Comparison of ENCODE assay signal across 11 cellular contexts in the genomic region with DNA sequence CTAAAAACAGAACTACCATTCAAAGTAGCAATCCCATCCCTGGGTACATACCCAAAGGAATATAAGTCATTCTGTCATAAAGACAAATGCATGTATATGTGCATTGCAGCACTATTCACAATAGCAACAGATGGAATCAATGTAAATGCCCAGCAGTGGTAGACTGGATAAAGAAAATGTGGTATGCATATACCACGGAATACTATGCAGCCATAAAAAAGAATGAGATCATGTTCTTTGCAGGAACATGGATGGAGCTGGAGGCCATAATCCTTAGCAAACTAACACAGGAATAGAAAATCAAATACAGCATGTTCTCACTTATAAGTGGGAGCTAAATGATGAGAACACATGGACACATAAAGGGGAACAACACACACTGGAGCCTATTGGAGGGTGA. TPM values are rescaled to one million over a fixed set of nuclear protein-coding genes. Genes with fewer than 3 reads are reported as not detected.
"Had no signal": no experiment of that assay in that cellular context is flagged by ENCODE, and none has a peak within 500 bp of the region (broad histone marks: within the 10 kb centered on the region; RNA-seq: fewer than 3 reads in every experiment).

No MANE protein-coding gene starts in this region.

RNA-seq across cellular contexts. Expression of gene SDR42E2, which starts 33.8 kb away (rescaled TPM):
- total RNA-seq: PC-3, PC-9, Peyer's patch, Right ventricle myocardium inferior, Right ventricle myocardium superior, RPMI7951, SJCRH30, SJSA1, SK-MEL-5 had no signal
- polyA plus RNA-seq: SK-N-SH had no signal

RNA-seq across cellular contexts. Expression of gene VWA3A, which starts 36.2 kb away (rescaled TPM):
- total RNA-seq: OCI-LY7, PC-3, RPMI7951, SJCRH30, SJSA1, SK-MEL-5 had no signal
- polyA plus RNA-seq: SK-N-SH had no signal
